ENCODE assay signal across 9 cellular contexts in genomic region chr14:54175298-54175942, GRCh38.
DNase-seq lines count a peak whose midpoint lies in the region; ATAC-seq and TF ChIP-seq lines count a peak whose summit lies in the region.
"Had no signal": no experiment of that assay in that cellular context is flagged by ENCODE, and none has a peak within 500 bp of the region (broad histone marks: within the 10 kb centered on the region; RNA-seq: fewer than 3 reads in every experiment).

No MANE protein-coding gene starts in this region.

- 7% methylated on average over 4 of the region's 4 CpGs for WGBS in esophagus muscularis mucosa
- 7% methylated on average over 4 of the region's 4 CpGs for WGBS in suprapubic skin

- H3K4me2 ChIP-seq in GM23338: no peak overlapping the region

- H3K27me3 ChIP-seq in CD4-positive, alpha-beta T cell (ENCODE audit: control insufficient read depth, insufficient read depth, low read length): peaks cover 15% of the 10 kb centered on the region
- no peaks in the 10 kb centered on the region for H3K27me3 ChIP-seq in GM23338 (ENCODE audit: insufficient read depth)
- peaks cover 0 to 7% (median 0%) of the 10 kb centered on the region in 4 donors for H3K27me3 ChIP-seq in esophagus muscularis mucosa
- H3K27me3 ChIP-seq in suprapubic skin: peaks cover 3% of the 10 kb centered on the region

- H3K27ac Mint-ChIP-seq in CD4-positive, alpha-beta T cell: no peak overlapping the region
- no peak overlapping the region for H3K27ac Mint-ChIP-seq in GM23338
- no peak overlapping the region for H3K27ac Mint-ChIP-seq in activated CD4-positive, alpha-beta T cell treated with anti-CD3 and anti-CD28 coated beads, Interleukin-2, amount 10 ng/mL, durations not matched to agents 7 days and 5 days
- no peak overlapping the region for H3K27ac Mint-ChIP-seq in naive B cell
- H3K27ac Mint-ChIP-seq: T-helper 17 cell had no signal

- H3K27ac ChIP-seq in CD4-positive, alpha-beta T cell (ENCODE audit: low read depth, low read length): no peak overlapping the region
- H3K27ac ChIP-seq in GM23338 (ENCODE audit: low read depth) (no peak overlapping the region), esophagus muscularis mucosa (replicated peaks in 1 of 4) (no peak overlapping the region), suprapubic skin (no peak overlapping the region)

- no peaks in the 10 kb centered on the region for H3K9me3 Mint-ChIP-seq in CD4-positive, alpha-beta T cell
- H3K9me3 Mint-ChIP-seq in GM23338: no peaks in the 10 kb centered on the region
- no peaks in the 10 kb centered on the region for H3K9me3 Mint-ChIP-seq in activated CD4-positive, alpha-beta T cell treated with anti-CD3 and anti-CD28 coated beads, Interleukin-2, amount 10 ng/mL, durations not matched to agents 7 days and 5 days
- H3K9me3 Mint-ChIP-seq in naive B cell: no peaks in the 10 kb centered on the region

- TF ChIP-seq POLR2A in esophagus muscularis mucosa (IDR thresholded peaks at IDR 0.05; ENCODE audit: low read depth): no peak
- no peak for TF ChIP-seq POLR2A in suprapubic skin (IDR thresholded peaks at IDR 0.05)

- TF ChIP-seq EP300 in esophagus muscularis mucosa (IDR thresholded peaks at IDR 0.05) (no peak), suprapubic skin (IDR thresholded peaks at IDR 0.05) (no peak)

- peaks cover 58% of the 10 kb centered on the region for H3K27me3 Mint-ChIP-seq in CD4-positive, alpha-beta T cell
- H3K27me3 Mint-ChIP-seq in GM23338 (ENCODE audit: insufficient read depth, low read depth, poor library complexity) (peaks cover 2% of the 10 kb centered on the region), naive B cell (peaks cover 16 to 25% (median 23%) of the 10 kb centered on the region in 3 donors)
- peaks cover 42% of the 10 kb centered on the region for H3K27me3 Mint-ChIP-seq in activated CD4-positive, alpha-beta T cell treated with anti-CD3 and anti-CD28 coated beads, Interleukin-2, amount 10 ng/mL, durations not matched to agents 7 days and 5 days

- H3K36me3 ChIP-seq in GM23338 (ENCODE audit: insufficient read depth): no peaks in the 10 kb centered on the region
- no peaks in the 10 kb centered on the region for H3K36me3 ChIP-seq in esophagus muscularis mucosa
- no peaks in the 10 kb centered on the region for H3K36me3 ChIP-seq in suprapubic skin

- no peaks in the 10 kb centered on the region for H3K9me2 ChIP-seq in GM23338 (ENCODE audit: insufficient read depth)

- no peak overlapping the region for H2AFZ ChIP-seq in GM23338

- H3K4me1 ChIP-seq in GM23338 (ENCODE audit: insufficient read depth) (no peaks in the 10 kb centered on the region), esophagus muscularis mucosa (peaks cover 5 to 24% (median 15%) of the 10 kb centered on the region in 4 donors), suprapubic skin (peaks cover 30% of the 10 kb centered on the region)

- TF ChIP-seq CTCF in CD4-positive, alpha-beta T cell (IDR thresholded peaks at IDR 0.05): peak; percentile 75
- TF ChIP-seq CTCF in GM23338 (conservative IDR thresholded peaks at IDR 0.05; ENCODE audit: low read depth in 2 of 2): peak; percentile 83 to 96
- TF ChIP-seq CTCF in esophagus muscularis mucosa (IDR thresholded peaks at IDR 0.05): peak; percentile 82 to 89 (median 83)
- TF ChIP-seq CTCF in suprapubic skin (IDR thresholded peaks at IDR 0.05): peak; percentile 61 to 82

- CTCF ChIA-PET in CD4-positive, alpha-beta T cell (lab: Charles Lee): interaction anchor here (0.8 kb wide), 1 partner anchor 15 kb away, joined by 3 read pairs; no protein-coding TSS in a partner anchor
- CTCF ChIA-PET in activated CD4-positive, alpha-beta T cell treated with anti-CD3 and anti-CD28 coated beads, Interleukin-2, amount 10 ng/mL, durations not matched to agents 7 days and 5 days (lab: Charles Lee): interaction anchor here (0.6 to 2.2 kb wide), 3 partner anchors 8 to 637 kb away, joined by 3 to 6 read pairs (median 5); no protein-coding TSS in a partner anchor

- no peaks in the 10 kb centered on the region for H3K9me3 ChIP-seq in CD4-positive, alpha-beta T cell (ENCODE audit: control insufficient read depth, low read length)
- H3K9me3 ChIP-seq in esophagus muscularis mucosa: no peaks in the 10 kb centered on the region
- H3K9me3 ChIP-seq in suprapubic skin: no peaks in the 10 kb centered on the region

- intact Hi-C loops in CD4-positive, alpha-beta T cell (cut with DNase I, micrococcal nuclease): loop anchor here (5.0 kb wide), 3 partner anchors 243 to 1353 kb away; no protein-coding TSS in a partner anchor
- intact Hi-C loops in esophagus muscularis mucosa (cut with DNase I): loop anchor here (1.0 to 10.0 kb wide), 2 partner anchors 221 to 635 kb away; partner anchors contain the start of gene BMP4

- H3K4me3 ChIP-seq in GM23338 (no peak overlapping the region), esophagus muscularis mucosa (no peak overlapping the region), suprapubic skin (no peak overlapping the region)

- peak in 5 of 10 experiments; percentile 3 to 15 (median 10) for DNase-seq in CD4-positive, alpha-beta T cell
- DNase-seq in GM23338 (ENCODE audit: low spot score): peak; percentile 93
- DNase-seq in NCI-H2196 (lab: John Stamatoyannopoulos, UW; ENCODE audit: unreplicated experiment): peak; percentile 56
- peak; percentile 58 for DNase-seq in activated CD4-positive, alpha-beta T cell treated with anti-CD3 and anti-CD28 coated beads, Interleukin-2, amount 10 ng/mL, durations not matched to agents 7 days and 5 days
- no peak for DNase-seq in esophagus muscularis mucosa (ENCODE audit: extremely low spot score)
- peak; percentile 26 for DNase-seq in naive B cell
- DNase-seq in suprapubic skin (ENCODE audit: low spot score in 2 of 2): peak in 1 of 2 donors; percentile 79

- POLR2A ChIA-PET in CD4-positive, alpha-beta T cell (lab: Charles Lee): no interaction called here
- POLR2A ChIA-PET in activated CD4-positive, alpha-beta T cell treated with anti-CD3 and anti-CD28 coated beads, Interleukin-2, amount 10 ng/mL, durations not matched to agents 7 days and 5 days (lab: Charles Lee): no interaction called here

- H3K36me3 Mint-ChIP-seq in CD4-positive, alpha-beta T cell (ENCODE audit: low read depth): no peaks in the 10 kb centered on the region
- no peaks in the 10 kb centered on the region for H3K36me3 Mint-ChIP-seq in GM23338 (ENCODE audit: low read depth)
- H3K36me3 Mint-ChIP-seq in activated CD4-positive, alpha-beta T cell treated with anti-CD3 and anti-CD28 coated beads, Interleukin-2, amount 10 ng/mL, durations not matched to agents 7 days and 5 days (ENCODE audit: low read depth): no peaks in the 10 kb centered on the region
- H3K36me3 Mint-ChIP-seq in naive B cell: no peaks in the 10 kb centered on the region

- peaks cover 4% of the 10 kb centered on the region for H3K4me1 Mint-ChIP-seq in CD4-positive, alpha-beta T cell (ENCODE audit: low read depth)
- H3K4me1 Mint-ChIP-seq in GM23338 (no peaks in the 10 kb centered on the region), naive B cell (no peaks in the 10 kb centered on the region)
- H3K4me1 Mint-ChIP-seq in activated CD4-positive, alpha-beta T cell treated with anti-CD3 and anti-CD28 coated beads, Interleukin-2, amount 10 ng/mL, durations not matched to agents 7 days and 5 days: peaks cover 1% of the 10 kb centered on the region

- no peak overlapping the region for H3K4me3 Mint-ChIP-seq in CD4-positive, alpha-beta T cell
- H3K4me3 Mint-ChIP-seq in GM23338: no peak overlapping the region
- no peak overlapping the region for H3K4me3 Mint-ChIP-seq in activated CD4-positive, alpha-beta T cell treated with anti-CD3 and anti-CD28 coated beads, Interleukin-2, amount 10 ng/mL, durations not matched to agents 7 days and 5 days
- H3K4me3 Mint-ChIP-seq in naive B cell: peak overlapping the region in 1 of 8 donors; percentile 74
- H3K4me3 Mint-ChIP-seq: T-helper 17 cell had no signal

- H3K79me2 ChIP-seq in GM23338 (replicated peaks; ENCODE audit: insufficient read depth): no peaks in the 10 kb centered on the region

- no peak for ATAC-seq in CD4-positive, alpha-beta T cell (ENCODE audit: poor library complexity)
- ATAC-seq in GM23338: peak; percentile 80
- ATAC-seq in naive B cell (ENCODE audit: low read depth in 2 of 2): no peak
- no peak for ATAC-seq in GM18502 (IDR thresholded peaks at IDR 0.05; ENCODE audit: poor library complexity, unreplicated experiment)
- ATAC-seq: T-helper 17 cell had no signal

- H3F3A ChIP-seq in GM23338 (replicated peaks; ENCODE audit: low read depth): no peaks in the 10 kb centered on the region

- no peaks in the 10 kb centered on the region for H4K20me1 ChIP-seq in GM23338 (replicated peaks; ENCODE audit: insufficient read depth)

TF ChIP-seq in GM23338, 12 proteins besides CTCF, POLR2A, EP300 and RAD21 (continues in another document):
- TF ChIP-seq CREB1 (CRISPR knock-in tag; IDR thresholded peaks at IDR 0.05; ENCODE audit: low read depth) (no peak), NANOG (IDR thresholded peaks at IDR 0.05; ENCODE audit: borderline replicate concordance) (no peak), REST (IDR thresholded peaks at IDR 0.05; ENCODE audit: unreplicated experiment) (no peak)
